Comparison of ENCODE assay signal across 12 cellular contexts in the genomic region with DNA sequence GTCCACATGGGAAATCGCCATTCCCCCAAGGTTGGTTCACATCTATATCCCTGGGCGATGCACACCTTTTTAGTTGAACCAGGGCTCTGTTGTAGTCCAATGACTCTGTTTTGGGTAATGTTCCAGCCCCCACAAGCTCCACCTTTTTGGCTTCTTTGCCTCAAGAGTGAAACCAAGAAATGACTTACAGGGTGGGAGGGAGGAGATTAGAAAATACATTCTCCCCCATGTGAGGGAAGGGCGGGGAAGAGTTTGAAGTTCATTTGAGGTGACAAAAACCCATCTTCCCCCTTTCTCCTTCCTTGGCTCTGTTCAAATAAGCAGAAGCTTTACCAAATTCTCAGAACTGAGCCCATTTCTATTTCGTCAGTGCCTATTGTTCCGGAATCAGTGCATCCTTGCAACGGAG.
DNase-seq lines count a peak whose midpoint lies in the region; ATAC-seq, FAIRE-seq and TF ChIP-seq lines count a peak whose summit lies in the region.
"Had no signal": no experiment of that assay in that cellular context is flagged by ENCODE, and none has a peak within 500 bp of the region (broad histone marks: within the 10 kb centered on the region; RNA-seq: fewer than 3 reads in every experiment).

No MANE protein-coding gene starts in this region.

- peaks cover 4% of the 10 kb centered on the region for H3K27me3 Mint-ChIP-seq in activated CD4-positive, alpha-beta memory T cell treated with anti-CD3 and anti-CD28 coated beads for 36 hours
- peaks cover 6% of the 10 kb centered on the region for H3K27me3 Mint-ChIP-seq in activated naive CD8-positive, alpha-beta T cell

- CTCF ChIA-PET in activated CD4-positive, alpha-beta memory T cell treated with anti-CD3 and anti-CD28 coated beads for 36 hours (lab: Charles Lee): no interaction called here

- ATAC-seq in HG02798 (IDR thresholded peaks at IDR 0.05; ENCODE audit: poor library complexity, unreplicated experiment): no peak
- ATAC-seq in GM19395 (IDR thresholded peaks at IDR 0.05; ENCODE audit: unreplicated experiment): no peak

- H3K4me1 Mint-ChIP-seq in activated CD4-positive, alpha-beta memory T cell treated with anti-CD3 and anti-CD28 coated beads for 36 hours (ENCODE audit: low read depth): peaks cover 60% of the 10 kb centered on the region
- peaks cover 40% of the 10 kb centered on the region for H3K4me1 Mint-ChIP-seq in activated naive CD8-positive, alpha-beta T cell (ENCODE audit: low read depth)

- POLR2A ChIA-PET in activated CD4-positive, alpha-beta memory T cell treated with anti-CD3 and anti-CD28 coated beads for 36 hours (lab: Charles Lee): interaction anchor here (0.6 to 1.8 kb wide), 10 partner anchors 11 to 349 kb away, joined by 3 to 10 read pairs (median 4); partner anchors contain the start of genes ATP5F1C, GATA3 and KIN

- FAIRE-seq in GM12891 (lab: Jason Lieb, UNC): peak; percentile 43

- no peaks in the 10 kb centered on the region for H3K9me3 Mint-ChIP-seq in activated CD4-positive, alpha-beta memory T cell treated with anti-CD3 and anti-CD28 coated beads for 36 hours
- H3K9me3 Mint-ChIP-seq in activated naive CD8-positive, alpha-beta T cell (ENCODE audit: low read depth): no peaks in the 10 kb centered on the region
- H3K9me3 Mint-ChIP-seq: stimulated activated naive B cell treated with anti-CD40 and anti-IgM and Interleukin-4, amounts not matched to agents 10 μg/mL and 1 μg/mL and 100 μg/mL, for 72 hours had no signal

- no peak for TF ChIP-seq POLR2A in GM12891 (IDR thresholded peaks at IDR 0.05; ENCODE audit: low read depth, low read length)

- H3K27ac Mint-ChIP-seq in activated CD4-positive, alpha-beta memory T cell treated with anti-CD3 and anti-CD28 coated beads for 36 hours: peak overlapping the region; percentile 86
- peak overlapping the region; percentile 69 for H3K27ac Mint-ChIP-seq in activated naive CD8-positive, alpha-beta T cell
- H3K27ac Mint-ChIP-seq: stimulated activated naive B cell treated with anti-CD40 and anti-IgM and Interleukin-4, amounts not matched to agents 10 μg/mL and 1 μg/mL and 100 μg/mL, for 72 hours had no signal

- intact Hi-C loops in activated CD4-positive, alpha-beta memory T cell treated with anti-CD3 and anti-CD28 coated beads for 36 hours (cut with micrococcal nuclease): loop anchor here (1.0 to 10.0 kb wide), 8 partner anchors 46 to 440 kb away; no protein-coding TSS in a partner anchor

- H3K36me3 Mint-ChIP-seq in activated CD4-positive, alpha-beta memory T cell treated with anti-CD3 and anti-CD28 coated beads for 36 hours: peaks cover 3% of the 10 kb centered on the region
- H3K36me3 Mint-ChIP-seq in activated naive CD8-positive, alpha-beta T cell: peaks cover 3% of the 10 kb centered on the region
- H3K36me3 Mint-ChIP-seq: stimulated activated naive B cell treated with anti-CD40 and anti-IgM and Interleukin-4, amounts not matched to agents 10 μg/mL and 1 μg/mL and 100 μg/mL, for 72 hours had no signal

- H3K4me3 Mint-ChIP-seq in activated CD4-positive, alpha-beta memory T cell treated with anti-CD3 and anti-CD28 coated beads for 36 hours: peak overlapping the region; percentile 59
- H3K4me3 Mint-ChIP-seq in activated naive CD8-positive, alpha-beta T cell: peak overlapping the region; percentile 81
- H3K4me3 Mint-ChIP-seq: stimulated activated naive B cell treated with anti-CD40 and anti-IgM and Interleukin-4, amounts not matched to agents 10 μg/mL and 1 μg/mL and 100 μg/mL, for 72 hours had no signal

- no peak for DNase-seq in GM12891 (ENCODE audit: insufficient read length, low spot score)
- DNase-seq in activated CD4-positive, alpha-beta memory T cell treated with anti-CD3 and anti-CD28 coated beads for 36 hours: peak; percentile 72
- peak; percentile 26 for DNase-seq in stimulated activated CD4-positive, alpha-beta T cell treated with anti-CD3 and anti-CD28 coated beads, Interleukin-4, amount 100 ng/mL, for 1 hour
- DNase-seq in NCI-H2029 (lab: John Stamatoyannopoulos, UW): no peak
- no peak for DNase-seq in SKM-1 (lab: John Stamatoyannopoulos, UW; ENCODE audit: unreplicated experiment)
- DNase-seq: mesenchymal stem cell; NCI-H146; NCI-H69; stimulated activated naive B cell treated with anti-CD40 and anti-IgM and Interleukin-4, amounts not matched to agents 10 μg/mL and 1 μg/mL and 100 μg/mL, for 72 hours had no signal

TF ChIP-seq in GM12891, 5 proteins besides CTCF, POLR2A, EP300 and RAD21:
- TF ChIP-seq SPI1 (IDR thresholded peaks at IDR 0.05; ENCODE audit: low read depth, low read length): no peak

Comparison
In these comparisons a context has a peak if more than half of its experiments do, and no peak if none do; other contexts are left out.
1. DNase-seq: peak in activated CD4-positive, alpha-beta memory T cell treated with anti-CD3 and anti-CD28 coated beads for 36 hours (single experiment) and stimulated activated CD4-positive, alpha-beta T cell treated with anti-CD3 and anti-CD28 coated beads, Interleukin-4, amount 100 ng/mL, for 1 hour (single experiment); none in GM12891 (single experiment), NCI-H2029 (single experiment) and SKM-1 (single experiment).